ENCODE assay signal across 8 cellular contexts in genomic region chr17:21513012-21513570, GRCh38.
DNase-seq lines count a peak whose midpoint lies in the region; ATAC-seq and TF ChIP-seq lines count a peak whose summit lies in the region.

No MANE protein-coding gene starts in this region.

- H3K79me2 ChIP-seq in DND-41 (ENCODE audit: insufficient read depth, low read length), result no peaks in the 10 kb centered on the region

- H3K27ac ChIP-seq in DND-41 (ENCODE audit: low read length), result no peak overlapping the region

- peaks cover 6% of the 10 kb centered on the region for H3K27me3 ChIP-seq in DND-41 (ENCODE audit: insufficient read depth, low read length, poor library complexity)

- H4K20me1 ChIP-seq in DND-41 (ENCODE audit: insufficient read depth, low read length), result no peaks in the 10 kb centered on the region

- no peaks in the 10 kb centered on the region for H3K9me3 ChIP-seq in DND-41 (ENCODE audit: insufficient read depth, low read length, severe bottlenecking)

- H3K4me2 ChIP-seq in DND-41 (ENCODE audit: insufficient read depth, low read length), result no peak overlapping the region

- no peak overlapping the region for H2AFZ ChIP-seq in DND-41 (ENCODE audit: low read depth, low read length)

- ATAC-seq in DND-41 (ENCODE audit: insufficient read depth, low read depth) (peak; percentile 82), HG03139 (IDR thresholded peaks at IDR 0.05; ENCODE audit: unreplicated experiment) (peak; percentile 63), GM19395 (IDR thresholded peaks at IDR 0.05; ENCODE audit: unreplicated experiment) (no peak)

- TF ChIP-seq CTCF in DND-41 (IDR thresholded peaks at IDR 0.05; ENCODE audit: borderline replicate concordance, extremely low read depth, low read length, poor library complexity, severe bottlenecking) (peak; percentile 82), epithelial cell of proximal tubule (conservative IDR thresholded peaks at IDR 0.05; ENCODE audit: low read depth, low read length) (peak; percentile 80)

- H3K4me1 ChIP-seq in DND-41 (ENCODE audit: insufficient read depth, low read length), result peaks cover 3% of the 10 kb centered on the region; the same call in 1 of the 2 replicates

- H3K36me3 ChIP-seq in DND-41 (ENCODE audit: insufficient read depth, low read length), result no peaks in the 10 kb centered on the region

- DNase-seq in DND-41, result peak; percentile 69
- peak; percentile 63 for DNase-seq in OCI-M1 (lab: John Stamatoyannopoulos, UW)
- peak; percentile 65 for DNase-seq in activated T-cell treated with anti-CD3 and anti-CD28 coated beads for 24 hours (ENCODE audit: low read depth)
- no peak for DNase-seq in epithelial cell of proximal tubule (ENCODE audit: low read depth)
- DNase-seq in myocyte (ENCODE audit: low read depth), result peak; percentile 81
- DNase-seq in stimulated activated CD8-positive, alpha-beta memory T cell treated with anti-CD3 and anti-CD28 coated beads, Interleukin-4, amount 100 ng/mL, for 4 hours (ENCODE audit: low read depth in 2 of 2, low spot score in 1 of 2), result peak; percentile 35 to 56

- H3K9ac ChIP-seq in DND-41 (ENCODE audit: low read depth, low read length), result no peak overlapping the region

- H3K4me3 ChIP-seq in DND-41 (ENCODE audit: low read depth in 1 of 2, low read length in 2 of 2) (no peak overlapping the region), epithelial cell of proximal tubule (ENCODE audit: low read depth, low read length) (peak overlapping the region; percentile 32)
